Comparison of ENCODE assay signal across 19 cellular contexts in the genomic region with DNA sequence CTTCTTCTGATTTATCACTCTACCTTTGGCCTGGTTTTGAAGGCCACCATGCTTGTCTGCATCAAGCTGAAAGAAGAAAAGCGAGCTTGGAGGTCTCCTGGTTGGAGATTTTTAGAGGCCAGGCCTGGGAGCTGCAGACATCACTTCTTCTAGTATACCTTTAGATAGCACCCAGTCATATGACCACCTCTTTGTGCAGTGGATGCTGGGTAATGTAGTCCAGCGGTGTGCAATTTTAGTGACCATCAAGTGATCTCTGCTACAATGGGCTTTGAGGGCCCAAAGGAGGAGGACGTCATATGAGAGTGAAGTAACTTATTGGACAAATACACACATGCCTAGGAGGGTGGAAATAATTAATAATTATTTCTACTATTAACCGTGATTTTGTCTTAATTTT. TPM values are rescaled to one million over a fixed set of nuclear protein-coding genes. Genes with fewer than 3 reads are reported as not detected.
A peak's percentile ranks its signal among the peaks of the same experiment; 100 is the strongest.
DNase-seq lines count a peak whose midpoint lies in the region; ATAC-seq, FAIRE-seq and TF ChIP-seq lines count a peak whose summit lies in the region.
"Had no signal": no experiment of that assay in that cellular context is flagged by ENCODE, and none has a peak within 500 bp of the region (broad histone marks: within the 10 kb centered on the region; RNA-seq: fewer than 3 reads in every experiment).

No MANE protein-coding gene starts in this region.

- CTCF ChIA-PET in K562 (lab: Yijun Ruan, JAX; ENCODE audit: low intra/inter-chr PET ratio), result no interaction called here
- CTCF ChIA-PET in CD4-positive, alpha-beta memory T cell (lab: Charles Lee; ENCODE audit: partially characterized antibody), result interaction anchor here (1.1 to 1.6 kb wide), 2 partner anchors 11 to 496 kb away, joined by 3 to 8 read pairs; no protein-coding TSS in a partner anchor

- 0 out of 2 replicates have a peak, but pooled peaks cover 8% of the 10 kb centered on the region for H3K36me3 ChIP-seq in GM23248 (ENCODE audit: low read depth)
- H3K36me3 ChIP-seq in Karpas-422 (ENCODE audit: insufficient read depth, low read length), result no peaks in the 10 kb centered on the region
- no peaks in the 10 kb centered on the region for H3K36me3 ChIP-seq in K562 (ENCODE audit: control insufficient read depth, insufficient read depth, low read length)
- no peaks in the 10 kb centered on the region for H3K36me3 ChIP-seq in CD4-positive, alpha-beta memory T cell (ENCODE audit: insufficient read depth, low read length)
- H3K36me3 ChIP-seq in gastroesophageal sphincter, result no peaks in the 10 kb centered on the region

- H3K27me3 ChIP-seq in GM23248 (replicated peaks; ENCODE audit: insufficient read depth) (no peaks in the 10 kb centered on the region), Karpas-422 (ENCODE audit: low read length) (no peaks in the 10 kb centered on the region), K562 (ENCODE audit: control insufficient read depth in 2 of 2, insufficient read depth in 2 of 2, low read length in 2 of 2) (no peaks in the 10 kb centered on the region), gastroesophageal sphincter (no peaks in the 10 kb centered on the region)
- H3K27me3 ChIP-seq in CD4-positive, alpha-beta memory T cell (ENCODE audit: insufficient read depth, low read length), result no peaks in the 10 kb centered on the region

- H3K9me3 ChIP-seq in GM23248 (ENCODE audit: low read depth), result no peaks in the 10 kb centered on the region
- H3K9me3 ChIP-seq in Karpas-422 (ENCODE audit: low read length), result no peaks in the 10 kb centered on the region
- no peaks in the 10 kb centered on the region for H3K9me3 ChIP-seq in K562 (replicated peaks; ENCODE audit: control insufficient read depth, insufficient read depth, low read depth, low read length)
- H3K9me3 ChIP-seq in CD4-positive, alpha-beta memory T cell (ENCODE audit: control insufficient read depth in 1 of 2, low read length in 2 of 2), result no peaks in the 10 kb centered on the region
- no peaks in the 10 kb centered on the region for H3K9me3 ChIP-seq in gastroesophageal sphincter

- peaks cover 98% of the 10 kb centered on the region for H3K79me2 ChIP-seq in GM23248 (ENCODE audit: insufficient read depth)
- no peaks in the 10 kb centered on the region for H3K79me2 ChIP-seq in Karpas-422 (ENCODE audit: low read length)
- no peaks in the 10 kb centered on the region for H3K79me2 ChIP-seq in K562 (ENCODE audit: control insufficient read depth, insufficient read depth, low read length)

- no peak overlapping the region for H3K4me3 ChIP-seq in GM23248
- no peak overlapping the region for H3K4me3 ChIP-seq in Karpas-422 (ENCODE audit: low read length)
- H3K4me3 ChIP-seq in K562, result no peak overlapping the region
- no peak overlapping the region for H3K4me3 ChIP-seq in CD4-positive, alpha-beta memory T cell (ENCODE audit: low read length in 2 of 2)
- no peak overlapping the region for H3K4me3 ChIP-seq in gastroesophageal sphincter
- H3K4me3 ChIP-seq: PC-9 had no signal

- H3K4me2 ChIP-seq in GM23248 (ENCODE audit: unreplicated experiment), result no peak overlapping the region
- H3K4me2 ChIP-seq in Karpas-422 (ENCODE audit: low read depth, low read length, poor library complexity, severe bottlenecking), result no peak overlapping the region
- H3K4me2 ChIP-seq in K562 (ENCODE audit: insufficient read depth, low read length), result no peak overlapping the region
- H3K4me2 ChIP-seq: PC-9 had no signal

- H3K9me2 ChIP-seq in GM23248 (ENCODE audit: insufficient read depth) (no peaks in the 10 kb centered on the region), Karpas-422 (replicated peaks; ENCODE audit: insufficient read depth, low read length) (no peaks in the 10 kb centered on the region)

- peak overlapping the region; percentile 90 for H3K27ac ChIP-seq in GM23248
- H3K27ac ChIP-seq in Karpas-422 (ENCODE audit: low read length), result no peak overlapping the region
- no peak overlapping the region for H3K27ac ChIP-seq in K562 (ENCODE audit: extremely low read depth, low read depth, low read length)
- no peak overlapping the region for H3K27ac ChIP-seq in CD4-positive, alpha-beta memory T cell (ENCODE audit: low read depth, low read length)
- H3K27ac ChIP-seq in gastroesophageal sphincter, result no peak overlapping the region
- H3K27ac ChIP-seq: 22Rv1, C4-2B, PC-9 had no signal

- TF ChIP-seq EP300 in K562 (IDR thresholded peaks at IDR 0.05; ENCODE audit: low read length) (no peak), gastroesophageal sphincter (IDR thresholded peaks at IDR 0.05) (no peak)

- TF ChIP-seq RAD21 in K562 (CRISPR knock-in tag; conservative IDR thresholded peaks at IDR 0.05 in 1 of 2, IDR thresholded peaks at IDR 0.05 in 1 of 2), result no peak

- DNase-seq in DMS 273 (lab: John Stamatoyannopoulos, UW; ENCODE audit: unreplicated experiment) (peak; percentile 14), DMS 273 treated with DMSO at 0.1 percent for 48 hours (lab: John Stamatoyannopoulos, UW) (no peak), GM23248 (no peak), Karpas-422 (peak; percentile 59), K562 (ENCODE audit: extremely low read depth in 1 of 4, low spot score in 3 of 4) (peak in 3 of 4 experiments; percentile 29 to 57 (median 35))
- no peak for DNase-seq in CD4-positive, alpha-beta memory T cell
- no peak for DNase-seq in stimulated activated CD4-positive, alpha-beta T cell treated with anti-CD3 and anti-CD28 coated beads, Interleukin-2, amount 100 ng/mL, for 48 hours
- DNase-seq: AML-193, GDM1, GOT3, NCI-H1417 treated with DMSO at 0.1 percent for 48 hours, NCI-H187 treated with DMSO at 0.1 percent for 48 hours, NCI-H2227 treated with DMSO at 0.1 percent for 48 hours, NCI-H510A treated with DMSO at 0.1 percent for 48 hours, NCI-H82, PC-9 had no signal

- no peaks in the 10 kb centered on the region for H3K9me1 ChIP-seq in K562 (ENCODE audit: control insufficient read depth, insufficient read depth, low read length)

- BruUV-seq in K562 (replicated peaks; lab: Mats Ljungman, UMichigan), result no TSS peak

- H2AFZ ChIP-seq in GM23248, result no peak overlapping the region
- no peak overlapping the region for H2AFZ ChIP-seq in Karpas-422 (ENCODE audit: low read length)
- peak overlapping the region; percentile 57; the same call in 1 of the 2 replicates for H2AFZ ChIP-seq in K562 (ENCODE audit: low read depth, low read length)
- H2AFZ ChIP-seq: PC-9 had no signal

- H3K36me3 Mint-ChIP-seq in CD4-positive, alpha-beta memory T cell, result no peaks in the 10 kb centered on the region

- H3K4me3 Mint-ChIP-seq in CD4-positive, alpha-beta memory T cell, result no peak overlapping the region

- in situ Hi-C loops in GM23248 (cut with MboI), result no loop called here
- in situ Hi-C loops in K562 (cut with MboI), result no loop called here

- peaks cover 79% of the 10 kb centered on the region for H3F3A ChIP-seq in GM23248 (ENCODE audit: insufficient read depth)

- H3K27ac Mint-ChIP-seq in CD4-positive, alpha-beta memory T cell, result no peak overlapping the region

- H3K4me1 ChIP-seq in GM23248 (ENCODE audit: insufficient read depth) (peaks cover 40% of the 10 kb centered on the region), Karpas-422 (ENCODE audit: low read length) (peaks cover 11% of the 10 kb centered on the region), K562 (replicated peaks in 1 of 2; ENCODE audit: control insufficient read depth in 2 of 2, insufficient read depth in 2 of 2, low read length in 2 of 2) (peaks cover 20 to 34% of the 10 kb centered on the region in 2 experiments), gastroesophageal sphincter (peaks cover 0 to 5% (median 4%) of the 10 kb centered on the region in 3 donors)
- H3K4me1 ChIP-seq in CD4-positive, alpha-beta memory T cell (ENCODE audit: insufficient read depth, low read length), result no peaks in the 10 kb centered on the region

- peaks cover 0 to 1% (median 0%) of the 10 kb centered on the region in 8 donors for H3K9me3 Mint-ChIP-seq in CD4-positive, alpha-beta memory T cell

- TF ChIP-seq POLR2A in K562 (conservative IDR thresholded peaks at IDR 0.05) (no peak), gastroesophageal sphincter (IDR thresholded peaks at IDR 0.05) (no peak)

- no peak overlapping the region for H3K9ac ChIP-seq in GM23248
- H3K9ac ChIP-seq in Karpas-422 (ENCODE audit: low read length), result no peak overlapping the region
- no peak overlapping the region for H3K9ac ChIP-seq in K562 (ENCODE audit: insufficient read depth in 1 of 2, low read depth in 2 of 2, low read length in 2 of 2)

- H4K20me1 ChIP-seq in GM23248 (ENCODE audit: insufficient read depth) (0 out of 2 replicates have a peak, but pooled peaks cover 3% of the 10 kb centered on the region), Karpas-422 (ENCODE audit: insufficient read depth, low read depth, low read length) (no peaks in the 10 kb centered on the region), K562 (replicated peaks; ENCODE audit: control insufficient read depth, insufficient read depth, low read length) (no peaks in the 10 kb centered on the region)

- no peak for TF ChIP-seq CTCF in K562 (IDR thresholded peaks at IDR 0.05 in 2 of 3, conservative IDR thresholded peaks at IDR 0.05 in 1 of 3; ENCODE audit: insufficient read depth in 2 of 3, low read depth in 1 of 3, low read length in 3 of 3)
- no peak for TF ChIP-seq CTCF in gastroesophageal sphincter (IDR thresholded peaks at IDR 0.05)

- WGBS in GM23248 (ENCODE audit: low coverage in 1 of 2, low lambda C conversion rate in 2 of 2, missing lambda C conversion rate in 2 of 2), 2 experiments, result 92 to 93% methylated on average over 4 of the region's 4 CpGs
- WGBS in K562 (ENCODE audit: insufficient coverage, low coverage, missing lambda C conversion rate), result 44% methylated on average over 3 of the region's 4 CpGs
- WGBS in gastroesophageal sphincter (ENCODE audit: low coverage in 1 of 2), 2 donors, result 94 to 98% methylated on average over 3 to 4 of the region's 4 CpGs

- no peak for FAIRE-seq in K562 (lab: Jason Lieb, UNC)

- intact Hi-C loops in K562 (cut with micrococcal nuclease), result no loop called here
- intact Hi-C loops in CD4-positive, alpha-beta memory T cell (cut with micrococcal nuclease), result no loop called here

- POLR2A ChIA-PET in K562 (lab: Yijun Ruan, JAX), result interaction anchor here (1.9 kb wide), 1 partner anchor 19 kb away, joined by 5 read pairs; a partner anchor contains a TSS
- POLR2A ChIA-PET in CD4-positive, alpha-beta memory T cell (lab: Charles Lee; ENCODE audit: partially characterized antibody), result no interaction called here

- H3K4me1 Mint-ChIP-seq in CD4-positive, alpha-beta memory T cell, result peaks cover 0 to 8% (median under 1%) of the 10 kb centered on the region in 4 donors

- ATAC-seq in K562, result peak; percentile 88
- no peak for ATAC-seq in gastroesophageal sphincter

- H3K27me3 Mint-ChIP-seq in CD4-positive, alpha-beta memory T cell, result peaks cover 1 to 6% of the 10 kb centered on the region in 2 donors

RNA-seq across cellular contexts. Expression of a gene that starts 15.2 kb away (rescaled TPM):
- total RNA-seq in GM23248 (2014; rRNA removed; shearing (Covaris generic)), result 505 and 529 TPM in 2 replicates
- polyA plus RNA-seq in GM23248 (2016; fragmentation: Nextera tagmentation; extraction: Ambion mirVana), result 49.7 and 50.1 TPM in 2 replicates
- total RNA-seq in Karpas-422 (2014; rRNA removed; shearing (Covaris generic); ENCODE audit: low replicate concordance), result not detected in 2 replicates
- 2.9 and 11.1 TPM in 2 replicates for total RNA-seq in K562 (2011; cell fraction: chromatin; rRNA removed; ENCODE audit: low replicate concordance)
- 12.0 TPM in 2 replicates for total RNA-seq in K562 (2011; cell fraction: nucleolus; rRNA removed)
- 6.7 and 8.2 TPM in 2 replicates for total RNA-seq in K562 (2011; cell fraction: nucleoplasm; rRNA removed)
- 15.0 and 16.8 TPM in 2 replicates for total RNA-seq in K562 (2014; rRNA removed)
- total RNA-seq in K562 (2014; rRNA removed; fragmentation: Illumina TruSeq; extraction: Trizol), result 5.3 and 5.4 TPM in 2 replicates
- 7.8 and 8.9 TPM in 2 replicates for total RNA-seq in K562 (2015; rRNA removed; fragmentation: Illumina TruSeq; extraction: Trizol)
- total RNA-seq in K562 (2021), result 14.6 and 18.4 TPM in 2 replicates
- 3.0 and 5.1 TPM in 2 replicates for polyA plus RNA-seq in K562 (2011; rRNA removed)
- 5.7 and 6.2 TPM in 2 replicates for polyA plus RNA-seq in K562 (2011; cell fraction: cytosol; rRNA removed)
- polyA plus RNA-seq in K562 (2011; cell fraction: nucleus; rRNA removed), result 5.1 and 6.0 TPM in 2 replicates
- polyA plus RNA-seq in K562 (2012), result 3.9 and 8.4 TPM in 2 replicates
- 5.4 and 6.8 TPM in 2 replicates for polyA plus RNA-seq in K562 (2014; fragmentation: Illumina TruSeq; extraction: Trizol)
- polyA plus RNA-seq in K562 (2014; fragmentation: Nextera tagmentation; extraction: Ambion mirVana), result under 1 TPM; 0.42 to 0.80 TPM
- polyA plus RNA-seq in K562 (2014; rRNA removed), result 5.4 and 6.2 TPM in 2 replicates
- polyA minus RNA-seq in K562 (2011; rRNA and poly(A)+ RNA removed), result 4.1 and 5.8 TPM in 2 replicates
- polyA minus RNA-seq in K562 (2011; cell fraction: cytosol; rRNA and poly(A)+ RNA removed), result 5.7 and 6.3 TPM in 2 replicates
- 1.5 and 3.0 TPM in 2 replicates for polyA minus RNA-seq in K562 (2011; cell fraction: nucleus; rRNA and poly(A)+ RNA removed)
- under 1 TPM in 1 of 2 experiments, not detected in 1; 0.17 TPM for total RNA-seq in CD4-positive, alpha-beta memory T cell
- polyA plus RNA-seq in CD4-positive, alpha-beta memory T cell, result under 1 TPM in 1 of 2 donors, not detected in 1; 0.61 TPM
- total RNA-seq in gastroesophageal sphincter, result 10 to 100 TPM in 3 of 4 donors, 1 to 10 TPM in 1; 9.4 to 76.5 (median 26.3) TPM

RNA-seq across cellular contexts. Expression of a gene that starts 19.5 kb away (rescaled TPM):
- 3.2 and 9.3 TPM in 2 replicates for total RNA-seq in GM23248 (2014; rRNA removed; shearing (Covaris generic))
- polyA plus RNA-seq in GM23248 (2016; fragmentation: Nextera tagmentation; extraction: Ambion mirVana) (1.2 and 1.9 TPM in 2 replicates), K562 (2011; rRNA removed) (3.3 and 4.6 TPM in 2 replicates), K562 (2014; fragmentation: Illumina TruSeq; extraction: Trizol) (1.2 and 3.3 TPM in 2 replicates), K562 (2014; fragmentation: Nextera tagmentation; extraction: Ambion mirVana) (under 1 TPM; 0.13 to 0.17 TPM), K562 (2014; rRNA removed) (6.3 and 7.6 TPM in 2 replicates)
- total RNA-seq in Karpas-422 (2014; rRNA removed; shearing (Covaris generic); ENCODE audit: low replicate concordance), result 29.0 and 62.5 TPM in 2 replicates
- total RNA-seq in K562 (2011; cell fraction: chromatin; rRNA removed; ENCODE audit: low replicate concordance), result 1.6 and 6.6 TPM in 2 replicates
- 7.8 and 11.2 TPM in 2 replicates for total RNA-seq in K562 (2011; cell fraction: nucleolus; rRNA removed)
- total RNA-seq in K562 (2011; cell fraction: nucleoplasm; rRNA removed), result 4.3 and 5.0 TPM in 2 replicates
- total RNA-seq in K562 (2014; rRNA removed) (7.1 and 7.8 TPM in 2 replicates), K562 (2014; rRNA removed; fragmentation: Illumina TruSeq; extraction: Trizol) (0.22 and 0.65 TPM in 2 replicates), K562 (2015; rRNA removed; fragmentation: Illumina TruSeq; extraction: Trizol) (4.8 and 5.3 TPM in 2 replicates), K562 (2021) (9.8 and 11.0 TPM in 2 replicates), gastroesophageal sphincter (10 to 100 TPM; 10.9 to 16.4 (median 13.1) TPM)
- polyA plus RNA-seq in K562 (2011; cell fraction: cytosol; rRNA removed), result 6.7 and 16.0 TPM in 2 replicates
- polyA plus RNA-seq in K562 (2011; cell fraction: nucleus; rRNA removed), result 3.4 and 5.1 TPM in 2 replicates
- polyA plus RNA-seq in K562 (2012), result 6.5 and 9.3 TPM in 2 replicates
- 3.3 and 6.3 TPM in 2 replicates for polyA minus RNA-seq in K562 (2011; rRNA and poly(A)+ RNA removed)
- 8.7 TPM in 2 replicates for polyA minus RNA-seq in K562 (2011; cell fraction: cytosol; rRNA and poly(A)+ RNA removed)
- 5.9 and 7.4 TPM in 2 replicates for polyA minus RNA-seq in K562 (2011; cell fraction: nucleus; rRNA and poly(A)+ RNA removed)
- total RNA-seq in CD4-positive, alpha-beta memory T cell, result 10 to 100 TPM; 41.6 to 43.4 TPM
- 10 to 100 TPM; 14.6 to 29.2 TPM for polyA plus RNA-seq in CD4-positive, alpha-beta memory T cell

Comparison
In these comparisons a context has a peak if more than half of its experiments do, and no peak if none do; other contexts are left out.
1. DNase-seq: peak in DMS 273 (single experiment), Karpas-422 (single experiment) and K562 (3 of 4); none in DMS 273 treated with DMSO at 0.1 percent for 48 hours (single experiment), GM23248 (single experiment), CD4-positive, alpha-beta memory T cell (0 of 5) and stimulated activated CD4-positive, alpha-beta T cell treated with anti-CD3 and anti-CD28 coated beads, Interleukin-2, amount 100 ng/mL, for 48 hours (0 of 2).